ENCODE assay signal across 25 cellular contexts in the genomic region with DNA sequence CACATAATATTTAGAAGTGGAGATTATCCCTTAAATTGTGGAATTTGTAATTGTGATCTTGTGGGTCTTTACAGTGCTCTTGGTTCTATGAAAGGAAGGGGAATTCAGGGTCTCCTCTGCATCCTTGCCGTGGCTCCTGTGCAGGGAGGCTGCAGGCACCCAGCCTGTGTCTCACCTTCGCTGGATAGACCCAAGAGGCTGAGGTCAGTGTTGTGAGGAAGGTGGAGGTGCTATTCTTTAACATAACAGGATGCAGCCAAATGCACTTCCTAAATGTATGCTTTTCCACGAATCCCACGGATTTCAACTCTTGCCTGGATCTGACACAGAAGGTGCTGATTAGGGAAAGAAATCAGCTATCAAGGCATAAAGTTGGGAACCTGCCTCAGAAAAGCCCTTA.
"Had no signal": no experiment of that assay in that cellular context is flagged by ENCODE, and none has a peak within 500 bp of the region (broad histone marks: within the 10 kb centered on the region; RNA-seq: fewer than 3 reads in every experiment).

No MANE protein-coding gene starts in this region.

- H3K4me1 Mint-ChIP-seq: activated B cell treated with CpG ODN at 0.5 μM for 24 hours; activated CD4-positive, alpha-beta memory T cell treated with anti-CD3 and anti-CD28 coated beads, Interleukin-2, amount 10 ng/mL, durations not matched to agents 7 days and 5 days; activated naive CD4-positive, alpha-beta T cell treated with anti-CD3 and anti-CD28 coated beads, Interleukin-2, amount 50 U/mL, for 24 hours; activated naive CD8-positive, alpha-beta T cell treated with anti-CD3 and anti-CD28 coated beads for 36 hours; activated T-helper 17 cell treated with anti-CD3 and anti-CD28 coated beads, Interleukin-2, amount 50 U/mL, for 72 hours; T-helper 17 cell had no signal

- H3K4me1 ChIP-seq: adrenal gland, body of pancreas had no signal

- H3K27ac ChIP-seq: adrenal gland, body of pancreas, epithelial cell of prostate, WERI-Rb-1 had no signal

- H3K27ac Mint-ChIP-seq: activated B cell treated with CpG ODN at 0.5 μM for 24 hours; activated CD4-positive, alpha-beta memory T cell treated with anti-CD3 and anti-CD28 coated beads, Interleukin-2, amount 10 ng/mL, durations not matched to agents 7 days and 5 days; activated naive CD4-positive, alpha-beta T cell treated with anti-CD3 and anti-CD28 coated beads for 36 hours; activated naive CD4-positive, alpha-beta T cell treated with anti-CD3 and anti-CD28 coated beads, Interleukin-2, amount 50 U/mL, for 24 hours; activated naive CD8-positive, alpha-beta T cell treated with anti-CD3 and anti-CD28 coated beads for 36 hours; activated naive CD8-positive, alpha-beta T cell treated with anti-CD3 and anti-CD28 coated beads, Interleukin-2, amount 50 U/mL, for 24 hours; activated T-helper 17 cell treated with anti-CD3 and anti-CD28 coated beads, Interleukin-2, amount 50 U/mL, for 72 hours; T-helper 17 cell; T-helper 2 cell treated with Interferon-gamma antibody and Interleukin-4, amounts not matched to agents 5 μg/mL and 100 μg/mL, for 36 hours had no signal

- H3K4me3 Mint-ChIP-seq: activated B cell treated with CpG ODN at 0.5 μM for 24 hours; activated CD4-positive, alpha-beta memory T cell treated with anti-CD3 and anti-CD28 coated beads, Interleukin-2, amount 10 ng/mL, durations not matched to agents 7 days and 5 days; activated naive CD4-positive, alpha-beta T cell treated with anti-CD3 and anti-CD28 coated beads for 36 hours; activated naive CD4-positive, alpha-beta T cell treated with anti-CD3 and anti-CD28 coated beads, Interleukin-2, amount 50 U/mL, for 24 hours; activated naive CD8-positive, alpha-beta T cell treated with anti-CD3 and anti-CD28 coated beads for 36 hours; activated naive CD8-positive, alpha-beta T cell treated with anti-CD3 and anti-CD28 coated beads, Interleukin-2, amount 50 U/mL, for 24 hours; activated T-cell treated with anti-CD3 and anti-CD28 coated beads, Interleukin-2, amount 50 U/mL, for 4 hours; activated T-helper 17 cell treated with anti-CD3 and anti-CD28 coated beads, Interleukin-2, amount 50 U/mL, for 72 hours; T-helper 17 cell; T-helper 2 cell treated with Interferon-gamma antibody and Interleukin-4, amounts not matched to agents 5 μg/mL and 100 μg/mL, for 36 hours had no signal

- H3K4me3 ChIP-seq: adrenal gland, body of pancreas had no signal

- ATAC-seq: activated CD4-positive, CD25-positive, alpha-beta regulatory T cell treated with anti-CD3 and anti-CD28 coated beads, Interleukin-2, amount 50 U/mL, for 24 hours; activated naive CD8-positive, alpha-beta T cell treated with anti-CD3 and anti-CD28 coated beads, Interleukin-2, amount 50 U/mL, for 24 hours; activated T-cell treated with anti-CD3 and anti-CD28 coated beads, Interleukin-2, amount 50 U/mL, for 4 hours; activated T-helper 17 cell treated with anti-CD3 and anti-CD28 coated beads, Interleukin-2, amount 50 U/mL, for 72 hours; body of pancreas; SK-N-SH treated with all-trans-retinoic acid at 6 μM for 48 hours; T-helper 17 cell had no signal

- H3K27me3 ChIP-seq: adrenal gland, body of pancreas had no signal

- H3K9me3 ChIP-seq: adrenal gland, body of pancreas had no signal

- H3K36me3 Mint-ChIP-seq: activated naive CD4-positive, alpha-beta T cell treated with anti-CD3 and anti-CD28 coated beads, Interleukin-2, amount 50 U/mL, for 24 hours; activated naive CD8-positive, alpha-beta T cell treated with anti-CD3 and anti-CD28 coated beads for 36 hours had no signal

- H3K9me3 Mint-ChIP-seq: activated B cell treated with CpG ODN at 0.5 μM for 24 hours; activated CD4-positive, alpha-beta memory T cell treated with anti-CD3 and anti-CD28 coated beads, Interleukin-2, amount 10 ng/mL, durations not matched to agents 7 days and 5 days; activated naive CD4-positive, alpha-beta T cell treated with anti-CD3 and anti-CD28 coated beads for 36 hours; activated naive CD4-positive, alpha-beta T cell treated with anti-CD3 and anti-CD28 coated beads, Interleukin-2, amount 50 U/mL, for 24 hours; activated naive CD8-positive, alpha-beta T cell treated with anti-CD3 and anti-CD28 coated beads for 36 hours; activated naive CD8-positive, alpha-beta T cell treated with anti-CD3 and anti-CD28 coated beads, Interleukin-2, amount 50 U/mL, for 24 hours; activated T-cell treated with anti-CD3 and anti-CD28 coated beads, Interleukin-2, amount 50 U/mL, for 4 hours; activated T-helper 17 cell treated with anti-CD3 and anti-CD28 coated beads, Interleukin-2, amount 50 U/mL, for 72 hours; T-helper 2 cell treated with Interferon-gamma antibody and Interleukin-4, amounts not matched to agents 5 μg/mL and 100 μg/mL, for 36 hours had no signal

- H3K27me3 Mint-ChIP-seq: activated CD4-positive, alpha-beta memory T cell treated with anti-CD3 and anti-CD28 coated beads, Interleukin-2, amount 10 ng/mL, durations not matched to agents 7 days and 5 days; activated naive CD4-positive, alpha-beta T cell treated with anti-CD3 and anti-CD28 coated beads, Interleukin-2, amount 50 U/mL, for 24 hours; activated naive CD8-positive, alpha-beta T cell treated with anti-CD3 and anti-CD28 coated beads for 36 hours; activated naive CD8-positive, alpha-beta T cell treated with anti-CD3 and anti-CD28 coated beads, Interleukin-2, amount 50 U/mL, for 24 hours had no signal

- H3K36me3 ChIP-seq: adrenal gland, WERI-Rb-1 had no signal

- DNase-seq: activated B cell treated with CpG ODN at 0.5 μM for 24 hours; activated CD4-positive, alpha-beta memory T cell treated with anti-CD3 and anti-CD28 coated beads, Interleukin-2, amount 10 ng/mL, durations not matched to agents 7 days and 5 days; activated CD4-positive, alpha-beta T cell treated with anti-CD3 and anti-CD28 coated beads for 48 hours; activated CD4-positive, alpha-beta T cell treated with anti-CD3 and anti-CD28 coated beads, Interleukin-2, amount 50 U/mL, for 4 hours; activated effector memory CD4-positive, alpha-beta T cell treated with Interleukin-2 at 50 U/mL for 16 hours; activated naive CD4-positive, alpha-beta T cell treated with anti-CD3 and anti-CD28 coated beads for 36 hours; activated naive CD8-positive, alpha-beta T cell treated with anti-CD3 and anti-CD28 coated beads for 36 hours; activated naive CD8-positive, alpha-beta T cell treated with anti-CD3 and anti-CD28 coated beads, Interleukin-2, amount 50 U/mL, for 24 hours; activated T-cell treated with anti-CD3 and anti-CD28 coated beads, Interleukin-2, amount 50 U/mL, for 4 hours; amygdala; body of pancreas; caudate nucleus; effector CD8-positive, alpha-beta T cell; foreskin fibroblast; T-helper 1 cell; T-helper 17 cell; T1000 had no signal
